22 cellular contexts compared by ENCODE assay signal in genomic region chr5:110909950-110910349, GRCh38.
A peak's percentile ranks its signal among the peaks of the same experiment; 100 is the strongest.
DNase-seq lines count a peak whose midpoint lies in the region; ATAC-seq and FAIRE-seq lines count a peak whose summit lies in the region.
"Had no signal": no experiment of that assay in that cellular context is flagged by ENCODE, and none has a peak within 500 bp of the region (broad histone marks: within the 10 kb centered on the region; RNA-seq: fewer than 3 reads in every experiment).

No MANE protein-coding gene starts in this region.

- peak; percentile 18 for FAIRE-seq in endometrium (lab: Jason Lieb, UNC)
- FAIRE-seq in RCC 7860 (lab: Jason Lieb, UNC): no peak
- FAIRE-seq: A549, colon had no signal

- no peak for DNase-seq in Right ventricle myocardium superior
- DNase-seq in cardiac septum (ENCODE audit: low spot score): no peak
- peak; percentile 15 for DNase-seq in NCI-H446 treated with DMSO at 0.1 percent for 48 hours (lab: John Stamatoyannopoulos, UW)
- peak; percentile 52 for DNase-seq in stromal cell of bone marrow (ENCODE audit: low read depth)
- no peak for DNase-seq in caudate nucleus (lab: John Stamatoyannopoulos, UW)
- DNase-seq in RCC 7860 (ENCODE audit: low spot score): no peak
- DNase-seq: activated CD4-positive, alpha-beta memory T cell treated with anti-CD3 and anti-CD28 coated beads, Interleukin-2, amount 10 ng/mL, durations not matched to agents 7 days and 5 days; amygdala; CD4-positive, alpha-beta memory T cell; NCI-H1048; NCI-H2081; NCI-H524; SJCRH30; stimulated activated CD4-positive, alpha-beta T cell treated with anti-CD3 and anti-CD28 coated beads, Interleukin-4, amount 100 ng/mL, for 4 hours; upper lobe of left lung had no signal

- H3K27ac ChIP-seq in caudate nucleus (ENCODE audit: low read depth, low read length): no peak overlapping the region
- H3K27ac ChIP-seq: A549, gastroesophageal sphincter, prostate gland, SJCRH30, upper lobe of left lung had no signal

- intact Hi-C loops in Right ventricle myocardium superior (cut with DNase I) (no loop called here), cardiac septum (cut with DNase I) (no loop called here)

- ATAC-seq in Right ventricle myocardium superior (ENCODE audit: poor library complexity) (peak; percentile 68), HG02870 (IDR thresholded peaks at IDR 0.05; ENCODE audit: unreplicated experiment) (no peak)
- ATAC-seq: A549, gastroesophageal sphincter, WTC11 had no signal

Comparison
In these comparisons a context has a peak if more than half of its experiments do, and no peak if none do; other contexts are left out.
1. DNase-seq: peak in NCI-H446 treated with DMSO at 0.1 percent for 48 hours (single experiment) and stromal cell of bone marrow (single experiment); none in Right ventricle myocardium superior (single experiment), cardiac septum (single experiment), caudate nucleus (0 of 61) and RCC 7860 (single experiment).